Comparison of ENCODE assay signal across 18 cellular contexts in the genomic region with DNA sequence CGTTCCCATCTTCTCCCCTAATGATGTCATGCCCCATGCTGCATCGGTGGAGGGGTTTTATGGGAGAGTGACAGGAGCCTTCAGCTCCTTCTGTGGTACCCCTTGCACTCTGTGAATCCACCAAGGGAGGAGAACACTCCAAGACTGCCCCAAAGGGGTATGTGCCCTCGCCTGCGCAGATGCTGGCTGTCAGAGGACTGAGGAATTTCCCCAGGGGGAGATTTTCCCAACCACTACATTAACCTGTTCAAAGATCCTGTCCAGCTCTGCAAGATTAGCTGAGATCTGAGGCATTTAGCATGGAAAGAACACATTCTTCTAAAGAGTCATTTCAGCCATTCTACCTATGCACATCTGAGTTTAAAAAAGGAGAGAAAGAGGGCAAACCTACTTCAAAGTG.
A peak's percentile ranks its signal among the peaks of the same experiment; 100 is the strongest.
DNase-seq lines count a peak whose midpoint lies in the region; TF ChIP-seq lines count a peak whose summit lies in the region.
"Had no signal": no experiment of that assay in that cellular context is flagged by ENCODE, and none has a peak within 500 bp of the region (broad histone marks: within the 10 kb centered on the region; RNA-seq: fewer than 3 reads in every experiment).

No MANE protein-coding gene starts in this region.

- H2BK15ac ChIP-seq in neuronal stem cell (ENCODE audit: low read length): no peak overlapping the region

- H3K27me3 ChIP-seq in AG04450 (ENCODE audit: control insufficient read depth, insufficient read depth, low read length) (no peaks in the 10 kb centered on the region), Karpas-422 (ENCODE audit: low read length) (no peaks in the 10 kb centered on the region), endodermal cell (ENCODE audit: control insufficient read depth, insufficient read depth, low read length, poor library complexity, severe bottlenecking) (no peaks in the 10 kb centered on the region), neuronal stem cell (ENCODE audit: control insufficient read depth in 3 of 3, insufficient read depth in 3 of 3, low read depth in 1 of 3, low read length in 3 of 3) (no peaks in the 10 kb centered on the region), WERI-Rb-1 (ENCODE audit: insufficient read depth, low read depth, severe bottlenecking) (no peaks in the 10 kb centered on the region)

- CTCF ChIA-PET in AG04450 (lab: Charles Lee): interaction anchor here (1.2 to 1.4 kb wide), 2 partner anchors 83 to 177 kb away, joined by 3 read pairs; no protein-coding TSS in a partner anchor

- H3K4me1 ChIP-seq in Karpas-422 (ENCODE audit: low read length): peaks cover 46% of the 10 kb centered on the region
- peaks cover 4% of the 10 kb centered on the region for H3K4me1 ChIP-seq in endodermal cell (ENCODE audit: control insufficient read depth, insufficient read depth, low read length)
- peaks cover 23 to 31% of the 10 kb centered on the region in 2 donors for H3K4me1 ChIP-seq in neuronal stem cell (ENCODE audit: control insufficient read depth in 2 of 2, insufficient read depth in 1 of 2, low read depth in 1 of 2, low read length in 2 of 2)

- no peak overlapping the region for H3K4me3 Mint-ChIP-seq in endodermal cell

- H3K27ac ChIP-seq in AG04450 (ENCODE audit: low read depth, low read length) (peak overlapping the region; percentile 22), Karpas-422 (ENCODE audit: low read length) (no peak overlapping the region), endodermal cell (ENCODE audit: low read depth, low read length) (peak overlapping the region; percentile 93), neuronal stem cell (replicated peaks; ENCODE audit: low read length) (peak overlapping the region; percentile 15), WERI-Rb-1 (no peak overlapping the region)
- H3K27ac ChIP-seq: C4-2B, KMS-11 had no signal

- no peak overlapping the region for H4K91ac ChIP-seq in neuronal stem cell (ENCODE audit: low read depth, low read length, poor library complexity)

- no peak for TF ChIP-seq CTCF in AG04450 (IDR thresholded peaks at IDR 0.05; ENCODE audit: low read depth, low read length)
- TF ChIP-seq CTCF in endodermal cell (conservative IDR thresholded peaks at IDR 0.05): no peak
- TF ChIP-seq CTCF in WERI-Rb-1 (IDR thresholded peaks at IDR 0.05; ENCODE audit: low read depth, low read length): no peak

- peaks cover 9% of the 10 kb centered on the region for H3K27me3 Mint-ChIP-seq in endodermal cell (ENCODE audit: insufficient read depth)

- H4K20me1 ChIP-seq in Karpas-422 (ENCODE audit: insufficient read depth, low read depth, low read length): no peaks in the 10 kb centered on the region

- H3K9me3 ChIP-seq in AG04450 (ENCODE audit: control insufficient read depth, insufficient read depth, low read length): no peaks in the 10 kb centered on the region
- no peaks in the 10 kb centered on the region for H3K9me3 ChIP-seq in Karpas-422 (ENCODE audit: low read length)
- no peaks in the 10 kb centered on the region for H3K9me3 ChIP-seq in endodermal cell (ENCODE audit: control insufficient read depth, low read length)
- no peaks in the 10 kb centered on the region for H3K9me3 ChIP-seq in neuronal stem cell (replicated peaks in 1 of 2; ENCODE audit: control insufficient read depth in 2 of 2, insufficient read depth in 1 of 2, low read depth in 1 of 2, low read length in 2 of 2)
- H3K9me3 ChIP-seq in WERI-Rb-1 (ENCODE audit: severe bottlenecking): no peaks in the 10 kb centered on the region
- H3K9me3 ChIP-seq: Caco-2 had no signal

- H3K9ac ChIP-seq in Karpas-422 (ENCODE audit: low read length) (no peak overlapping the region), endodermal cell (ENCODE audit: extremely low read depth, low read length, poor library complexity, severe bottlenecking) (no peak overlapping the region), neuronal stem cell (ENCODE audit: low read depth, low read length, poor library complexity) (no peak overlapping the region)
- H3K9ac ChIP-seq: KMS-11 had no signal

- H3K27ac Mint-ChIP-seq in endodermal cell: no peak overlapping the region

- H2BK12ac ChIP-seq in neuronal stem cell (ENCODE audit: low read length): no peak overlapping the region

- H2BK5ac ChIP-seq in neuronal stem cell (ENCODE audit: low read length): no peak overlapping the region

- no peaks in the 10 kb centered on the region for H3K79me2 ChIP-seq in Karpas-422 (ENCODE audit: low read length)

- peak overlapping the region; percentile 38 for H3K4me2 ChIP-seq in Karpas-422 (ENCODE audit: low read depth, low read length, poor library complexity, severe bottlenecking)
- H3K4me2 ChIP-seq in neuronal stem cell (ENCODE audit: insufficient read depth, low read length, poor library complexity, severe bottlenecking): no peak overlapping the region
- H3K4me2 ChIP-seq: KMS-11 had no signal

- DNase-seq in AG04450 (ENCODE audit: low read depth, low spot score) (no peak), Karpas-422 (no peak), endodermal cell (no peak), neuronal stem cell (ENCODE audit: low spot score) (no peak), retina (no peak), NCI-H2196 (lab: John Stamatoyannopoulos, UW; ENCODE audit: unreplicated experiment) (no peak), WERI-Rb-1 (no peak)
- DNase-seq in activated CD4-positive, CD25-positive, alpha-beta regulatory T cell (lab: John Stamatoyannopoulos, UW): no peak
- DNase-seq: 8988T, DMS79, MM.1S, NCI-H1105, NCI-H187, NCI-H774, Right ventricle myocardium superior had no signal

- H3K18ac ChIP-seq in neuronal stem cell (ENCODE audit: low read length): peak overlapping the region; percentile 73

- POLR2A ChIA-PET in AG04450 (lab: Yijun Ruan, JAX): interaction anchor here (1.7 kb wide), 1 partner anchor 53 kb away, joined by 3 read pairs; no protein-coding TSS in a partner anchor

- H3K4me3 ChIP-seq in AG04450 (ENCODE audit: low read depth, low read length) (no peak overlapping the region), Karpas-422 (ENCODE audit: low read length) (no peak overlapping the region), endodermal cell (ENCODE audit: low read length) (no peak overlapping the region), neuronal stem cell (ENCODE audit: low read length in 2 of 2) (no peak overlapping the region), WERI-Rb-1 (ENCODE audit: low read depth, low read length) (no peak overlapping the region)

- no peak overlapping the region for H4K8ac ChIP-seq in neuronal stem cell (ENCODE audit: low read depth, low read length)

- H3K9me2 ChIP-seq in Karpas-422 (replicated peaks; ENCODE audit: insufficient read depth, low read length): no peaks in the 10 kb centered on the region

- no peak overlapping the region for H2BK120ac ChIP-seq in neuronal stem cell (ENCODE audit: low read depth, low read length)

- peaks cover 23% of the 10 kb centered on the region for H3K4me1 Mint-ChIP-seq in endodermal cell

- no peak overlapping the region for H3K4ac ChIP-seq in neuronal stem cell (ENCODE audit: low read length)

- no peak overlapping the region for H2AK5ac ChIP-seq in neuronal stem cell (ENCODE audit: low read depth, low read length)

- no peak overlapping the region for H3K23ac ChIP-seq in neuronal stem cell (ENCODE audit: low read depth, low read length, poor library complexity)

- H2AFZ ChIP-seq in Karpas-422 (ENCODE audit: low read length) (no peak overlapping the region), neuronal stem cell (ENCODE audit: low read length) (peak overlapping the region; percentile 45)

- 97% methylated on average over 4 of the region's 4 CpGs; no CpG with 5 or more reads in 1 of the 2 experiments for WGBS in endodermal cell (ENCODE audit: insufficient coverage in 1 of 2, insufficient read length in 1 of 2), 2 experiments
- no CpG with 5 or more reads among the region's 4 CpGs for WGBS in neuronal stem cell (ENCODE audit: extremely low coverage in 2 of 2, insufficient read length in 2 of 2, insufficient replicate concordance in 1 of 2), 2 donors

- H3K9me3 Mint-ChIP-seq in endodermal cell: no peaks in the 10 kb centered on the region

- no peak overlapping the region for H3K14ac ChIP-seq in neuronal stem cell (ENCODE audit: low read length)

- H3K36me3 ChIP-seq in Karpas-422 (ENCODE audit: insufficient read depth, low read length) (no peaks in the 10 kb centered on the region), endodermal cell (ENCODE audit: control insufficient read depth, insufficient read depth, low read length) (no peaks in the 10 kb centered on the region), neuronal stem cell (replicated peaks in 1 of 2; ENCODE audit: control insufficient read depth in 2 of 2, insufficient read depth in 2 of 2, low read length in 2 of 2) (no peaks in the 10 kb centered on the region), WERI-Rb-1 (no peaks in the 10 kb centered on the region)

- H3K79me1 ChIP-seq in neuronal stem cell (ENCODE audit: low read depth, low read length): no peaks in the 10 kb centered on the region

- H3K36me3 Mint-ChIP-seq in endodermal cell (ENCODE audit: low read depth): no peaks in the 10 kb centered on the region

Comparison
In these comparisons a context has a peak if more than half of its experiments do, and no peak if none do; other contexts are left out.
1. H3K27ac ChIP-seq: peak in AG04450 (single experiment), endodermal cell (single experiment) and neuronal stem cell (single experiment); none in Karpas-422 (single experiment) and WERI-Rb-1 (single experiment).